In the genomic region with DNA sequence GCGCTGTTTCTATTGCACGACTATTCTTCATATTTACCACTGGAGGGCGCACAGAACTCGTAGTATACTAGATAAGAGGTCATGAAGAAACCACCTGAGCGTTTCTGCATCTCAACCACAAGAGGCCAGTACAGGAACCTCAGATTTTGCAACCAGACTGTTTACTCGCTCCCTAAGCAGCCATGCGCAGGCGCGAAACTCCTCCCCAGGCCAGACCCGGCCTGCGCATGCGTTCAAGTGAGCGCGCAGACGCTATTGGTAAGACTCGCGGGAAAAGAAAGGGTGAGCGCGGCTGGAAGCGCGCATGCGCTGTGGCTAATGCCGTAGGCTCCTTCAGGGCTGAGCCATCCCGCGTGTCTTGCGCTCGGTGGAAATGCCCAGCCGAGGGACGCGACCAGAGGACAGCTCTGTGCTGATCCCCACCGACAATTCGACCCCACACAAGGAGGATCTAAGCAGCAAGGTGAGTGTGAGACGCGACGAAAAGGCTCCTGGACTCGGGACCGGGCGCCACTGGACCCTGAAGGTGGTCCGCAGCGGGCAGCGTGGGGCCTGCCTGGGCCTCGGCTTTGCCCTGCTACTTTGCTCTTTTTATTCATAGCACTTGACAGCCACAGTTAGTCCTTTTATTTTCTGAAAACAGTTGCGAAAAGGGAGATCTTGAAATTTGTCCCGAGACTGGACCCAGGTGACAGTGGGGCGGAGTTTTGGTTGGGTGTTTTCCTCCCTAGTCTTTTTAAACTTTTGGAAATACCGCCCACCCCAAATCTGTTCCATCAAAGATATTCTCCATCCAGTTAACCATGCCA, we compare ENCODE assay signal across 8 cellular contexts. TPM values are rescaled to one million over a fixed set of nuclear protein-coding genes. Genes with fewer than 3 reads are reported as not detected.
A peak's percentile ranks its signal among the peaks of the same experiment; 100 is the strongest.
DNase-seq lines count a peak whose midpoint lies in the region; ATAC-seq and TF ChIP-seq lines count a peak whose summit lies in the region.

A gene (plus strand): TSS at position 312 of the 809 bp plus-strand sequence. CDS start 4,674 bp downstream, outside the sequence.

- DNase-seq in ELF-1 (ENCODE audit: low read depth, low spot score) (peak; percentile 99), GM23338 (ENCODE audit: low spot score) (peak; percentile 99), LHCN-M2 (ENCODE audit: low read depth) (peak; percentile 99), RPMI7951 (ENCODE audit: low read depth) (peak; percentile 99), fibroblast of mammary gland (ENCODE audit: low read depth) (peak; percentile 100)
- DNase-seq in activated T-helper 1 cell treated with anti-CD3 and anti-CD28 coated beads, Interleukin-2, amount 50 U/mL, for 16 hours (ENCODE audit: low read depth in 1 of 2, low spot score in 1 of 2), result peak; percentile 96 to 99
- DNase-seq in naive thymus-derived CD8-positive, alpha-beta T cell, result peak; percentile 94 to 100 (median 100)
- DNase-seq in stimulated activated naive CD4-positive, alpha-beta T cell (lab: John Stamatoyannopoulos, UW), result peak; percentile 90 to 99 (median 99)

- no peaks in the 10 kb centered on the region for H3K9me2 ChIP-seq in GM23338 (ENCODE audit: insufficient read depth)

- ATAC-seq in GM23338, result peak; percentile 97
- ATAC-seq in naive thymus-derived CD8-positive, alpha-beta T cell, result peak; percentile 85 to 87

- H3K4me3 ChIP-seq in GM23338, result peak within 1 kb of the TSS; percentile 70
- peak within 1 kb of the TSS; percentile 94 for H3K4me3 ChIP-seq in fibroblast of mammary gland (ENCODE audit: control insufficient read depth, low read depth, low read length)

- H3K9me3 Mint-ChIP-seq in GM23338, result no peaks in the 10 kb centered on the region
- no peaks in the 10 kb centered on the region for H3K9me3 Mint-ChIP-seq in naive thymus-derived CD8-positive, alpha-beta T cell

- H3K4me1 Mint-ChIP-seq in GM23338, result 0 out of 3 replicates have a peak, but pooled peaks cover 2% of the 10 kb centered on the region
- H3K4me1 Mint-ChIP-seq in naive thymus-derived CD8-positive, alpha-beta T cell, result peaks cover 22 to 55% (median 45%) of the 10 kb centered on the region in 4 donors

- H3K36me3 ChIP-seq in GM23338 (ENCODE audit: insufficient read depth), result peaks cover 4% of the 10 kb centered on the region; the same call in 1 of the 2 replicates

- no peaks in the 10 kb centered on the region; the same call in 1 of the 2 replicates for H4K20me1 ChIP-seq in GM23338 (replicated peaks; ENCODE audit: insufficient read depth)

- no peaks in the 10 kb centered on the region for H3K27me3 ChIP-seq in GM23338 (ENCODE audit: insufficient read depth)

- peak within 1 kb of the TSS; percentile 84 for H2AFZ ChIP-seq in GM23338

- peaks cover 23% of the 10 kb centered on the region for H3K79me2 ChIP-seq in GM23338 (replicated peaks; ENCODE audit: insufficient read depth)

- no peak within 1 kb of the TSS for H3K27ac ChIP-seq in GM23338 (ENCODE audit: low read depth)

- H3K36me3 Mint-ChIP-seq in GM23338 (ENCODE audit: low read depth), result peaks cover 11% of the 10 kb centered on the region; the same call in 2 of the 3 replicates
- H3K36me3 Mint-ChIP-seq in naive thymus-derived CD8-positive, alpha-beta T cell, result peaks cover 0 to 23% (median 5%) of the 10 kb centered on the region in 3 donors

- H3K27ac Mint-ChIP-seq in GM23338, result no peak within 1 kb of the TSS
- H3K27ac Mint-ChIP-seq in naive thymus-derived CD8-positive, alpha-beta T cell, result no peak within 1 kb of the TSS

- H3K27me3 Mint-ChIP-seq in GM23338 (ENCODE audit: insufficient read depth, low read depth, poor library complexity), result no peaks in the 10 kb centered on the region
- no peaks in the 10 kb centered on the region for H3K27me3 Mint-ChIP-seq in naive thymus-derived CD8-positive, alpha-beta T cell

- no peaks in the 10 kb centered on the region for H3F3A ChIP-seq in GM23338 (replicated peaks; ENCODE audit: low read depth)

- TF ChIP-seq CTCF in GM23338 (conservative IDR thresholded peaks at IDR 0.05; ENCODE audit: low read depth in 2 of 2) (peak; percentile 96 to 97), fibroblast of mammary gland (conservative IDR thresholded peaks at IDR 0.05; ENCODE audit: control insufficient read depth, insufficient read depth, low read depth, low read length) (peak; percentile 97)

- no peak within 1 kb of the TSS for H3K4me3 Mint-ChIP-seq in GM23338
- H3K4me3 Mint-ChIP-seq in naive thymus-derived CD8-positive, alpha-beta T cell, result no peak within 1 kb of the TSS

- H3K4me1 ChIP-seq in GM23338 (ENCODE audit: insufficient read depth), result peaks cover 7% of the 10 kb centered on the region

- peak within 1 kb of the TSS; percentile 82 for H3K4me2 ChIP-seq in GM23338

- POLR2A ChIA-PET in naive thymus-derived CD8-positive, alpha-beta T cell (lab: Charles Lee), result interaction anchor here (0.6 to 2.9 kb wide), 11 partner anchors 12 to 219 kb away, joined by 3 to 46 read pairs (median 4); a partner anchor contains a TSS

TF ChIP-seq in GM23338, 12 proteins besides CTCF, POLR2A, EP300 and RAD21 (continues in another document):
- no peak for TF ChIP-seq ZNF331 (CRISPR knock-in tag; IDR thresholded peaks at IDR 0.05; ENCODE audit: low read depth)
- TF ChIP-seq, protein P1, sequence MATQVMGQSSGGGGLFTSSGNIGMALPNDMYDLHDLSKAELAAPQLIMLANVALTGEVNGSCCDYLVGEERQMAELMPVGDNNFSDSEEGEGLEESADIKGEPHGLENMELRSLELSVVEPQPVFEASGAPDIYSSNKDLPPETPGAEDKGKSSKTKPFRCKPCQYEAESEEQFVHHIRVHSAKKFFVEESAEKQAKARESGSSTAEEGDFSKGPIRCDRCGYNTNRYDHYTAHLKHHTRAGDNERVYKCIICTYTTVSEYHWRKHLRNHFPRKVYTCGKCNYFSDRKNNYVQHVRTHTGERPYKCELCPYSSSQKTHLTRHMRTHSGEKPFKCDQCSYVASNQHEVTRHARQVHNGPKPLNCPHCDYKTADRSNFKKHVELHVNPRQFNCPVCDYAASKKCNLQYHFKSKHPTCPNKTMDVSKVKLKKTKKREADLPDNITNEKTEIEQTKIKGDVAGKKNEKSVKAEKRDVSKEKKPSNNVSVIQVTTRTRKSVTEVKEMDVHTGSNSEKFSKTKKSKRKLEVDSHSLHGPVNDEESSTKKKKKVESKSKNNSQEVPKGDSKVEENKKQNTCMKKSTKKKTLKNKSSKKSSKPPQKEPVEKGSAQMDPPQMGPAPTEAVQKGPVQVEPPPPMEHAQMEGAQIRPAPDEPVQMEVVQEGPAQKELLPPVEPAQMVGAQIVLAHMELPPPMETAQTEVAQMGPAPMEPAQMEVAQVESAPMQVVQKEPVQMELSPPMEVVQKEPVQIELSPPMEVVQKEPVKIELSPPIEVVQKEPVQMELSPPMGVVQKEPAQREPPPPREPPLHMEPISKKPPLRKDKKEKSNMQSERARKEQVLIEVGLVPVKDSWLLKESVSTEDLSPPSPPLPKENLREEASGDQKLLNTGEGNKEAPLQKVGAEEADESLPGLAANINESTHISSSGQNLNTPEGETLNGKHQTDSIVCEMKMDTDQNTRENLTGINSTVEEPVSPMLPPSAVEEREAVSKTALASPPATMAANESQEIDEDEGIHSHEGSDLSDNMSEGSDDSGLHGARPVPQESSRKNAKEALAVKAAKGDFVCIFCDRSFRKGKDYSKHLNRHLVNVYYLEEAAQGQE (IDR thresholded peaks at IDR 0.05; ENCODE audit: unreplicated experiment), result no peak
- TF ChIP-seq, protein P2, sequence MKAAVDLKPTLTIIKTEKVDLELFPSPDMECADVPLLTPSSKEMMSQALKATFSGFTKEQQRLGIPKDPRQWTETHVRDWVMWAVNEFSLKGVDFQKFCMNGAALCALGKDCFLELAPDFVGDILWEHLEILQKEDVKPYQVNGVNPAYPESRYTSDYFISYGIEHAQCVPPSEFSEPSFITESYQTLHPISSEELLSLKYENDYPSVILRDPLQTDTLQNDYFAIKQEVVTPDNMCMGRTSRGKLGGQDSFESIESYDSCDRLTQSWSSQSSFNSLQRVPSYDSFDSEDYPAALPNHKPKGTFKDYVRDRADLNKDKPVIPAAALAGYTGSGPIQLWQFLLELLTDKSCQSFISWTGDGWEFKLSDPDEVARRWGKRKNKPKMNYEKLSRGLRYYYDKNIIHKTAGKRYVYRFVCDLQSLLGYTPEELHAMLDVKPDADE (IDR thresholded peaks at IDR 0.05), result 0 out of 2 replicates have a peak, but pooled peaks have one; percentile 44
- no peak for TF ChIP-seq STAT1 (IDR thresholded peaks at IDR 0.05; ENCODE audit: unreplicated experiment)
- 0 out of 2 replicates have a peak, but pooled peaks have one; percentile 32 for TF ChIP-seq CREB1 (CRISPR knock-in tag; IDR thresholded peaks at IDR 0.05; ENCODE audit: low read depth)

RNA-seq across cellular contexts. Expression of the gene that starts here (rescaled TPM):
- total RNA-seq in GM23338 (2014; rRNA removed; shearing (Covaris generic)), result 49.7 and 54.6 TPM in 2 replicates
- polyA plus RNA-seq in GM23338 (2016; fragmentation: Nextera tagmentation; extraction: Ambion mirVana), result 38.4 and 40.7 TPM in 2 replicates
- total RNA-seq in LHCN-M2 (2014; rRNA removed), result 74.6 and 79.4 TPM in 2 replicates
- 22.6 TPM for polyA plus RNA-seq in LHCN-M2 (2012)
- 74.8 and 81.6 TPM in 2 replicates for total RNA-seq in RPMI7951 (2014; rRNA removed; shearing (Covaris generic))
- total RNA-seq in naive thymus-derived CD8-positive, alpha-beta T cell, result 10 to 100 TPM; 49.8 to 55.7 TPM
- polyA plus RNA-seq in naive thymus-derived CD8-positive, alpha-beta T cell, result 10 to 100 TPM; 44.0 to 73.7 (median 49.4) TPM
